Comparison of ENCODE assay signal across 2 cellular contexts in genomic region chr6:129667034-129667433, GRCh38.
TF ChIP-seq lines count a peak whose summit lies in the region.

No MANE protein-coding gene starts in this region.

TF ChIP-seq in A549, 52 proteins besides CTCF, POLR2A, EP300 and RAD21:
- TF ChIP-seq CBX8 (IDR thresholded peaks at IDR 0.05) (no peak), SMC3 (IDR thresholded peaks at IDR 0.05) (peak; percentile 59), CBX2 (IDR thresholded peaks at IDR 0.05; ENCODE audit: borderline replicate concordance, low read depth) (no peak)

TF ChIP-seq in K562, 482 proteins besides CTCF, POLR2A, EP300 and RAD21:
- TF ChIP-seq HOXB6 (CRISPR knock-in tag; IDR thresholded peaks at IDR 0.05; ENCODE audit: borderline replicate concordance) (no peak), POLR2H (tag; IDR thresholded peaks at IDR 0.05; ENCODE audit: low read depth) (peak; percentile 23; the same call in 1 of the 2 replicates)
